Comparison of ENCODE assay signal across 1 cellular context in the genomic region with DNA sequence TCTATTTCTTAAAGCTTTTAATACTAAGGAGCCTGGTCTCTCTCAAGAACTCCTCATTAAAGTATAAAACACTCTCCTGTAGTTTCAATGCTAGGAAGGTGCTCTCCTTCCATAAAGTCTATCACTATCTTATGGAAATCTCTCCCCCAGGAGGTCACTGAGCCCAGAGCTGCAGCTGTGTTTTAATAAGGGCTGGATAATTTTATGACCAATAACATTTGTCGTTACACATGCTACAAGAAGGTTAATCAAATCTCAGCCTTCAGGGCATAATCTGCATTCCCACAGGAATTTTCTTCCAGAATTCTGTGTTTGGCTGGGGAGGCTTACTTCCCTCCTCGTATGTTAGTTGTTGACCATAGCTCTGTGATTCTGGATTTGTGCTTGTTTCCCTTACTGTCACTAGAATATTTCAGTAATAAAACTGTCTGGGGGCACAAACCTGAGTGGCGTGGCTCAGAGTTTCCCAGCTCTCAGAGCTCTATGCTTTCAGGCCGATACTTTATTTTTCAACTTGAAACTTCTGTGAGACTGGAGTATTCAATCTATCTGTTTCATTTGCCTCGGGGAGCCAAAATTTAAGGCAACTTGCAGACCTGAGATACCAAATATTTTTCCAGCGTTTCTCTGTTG.
TF ChIP-seq lines count a peak whose summit lies in the region.

No MANE protein-coding gene starts in this region.

TF ChIP-seq in HepG2, 621 proteins besides CTCF, POLR2A, EP300 and RAD21 (continued from another document):
- TF ChIP-seq ZBTB20 (CRISPR knock-in tag; IDR thresholded peaks at IDR 0.05; ENCODE audit: borderline replicate concordance, low read depth) (no peak), SP2 (CRISPR knock-in tag; IDR thresholded peaks at IDR 0.05) (no peak), USF2 (IDR thresholded peaks at IDR 0.05; ENCODE audit: low read depth, low read length) (no peak), USF2 (CRISPR knock-in tag; IDR thresholded peaks at IDR 0.05; ENCODE audit: borderline replicate concordance) (no peak), RBM39 (IDR thresholded peaks at IDR 0.05; ENCODE audit: low read depth, low read length, poor library complexity, severe bottlenecking) (no peak), EED (CRISPR knock-in tag; IDR thresholded peaks at IDR 0.05) (no peak)
TF ChIP-seq in HepG2: peak in this region for 0.
